ENCODE assay signal across 11 cellular contexts in the genomic region with DNA sequence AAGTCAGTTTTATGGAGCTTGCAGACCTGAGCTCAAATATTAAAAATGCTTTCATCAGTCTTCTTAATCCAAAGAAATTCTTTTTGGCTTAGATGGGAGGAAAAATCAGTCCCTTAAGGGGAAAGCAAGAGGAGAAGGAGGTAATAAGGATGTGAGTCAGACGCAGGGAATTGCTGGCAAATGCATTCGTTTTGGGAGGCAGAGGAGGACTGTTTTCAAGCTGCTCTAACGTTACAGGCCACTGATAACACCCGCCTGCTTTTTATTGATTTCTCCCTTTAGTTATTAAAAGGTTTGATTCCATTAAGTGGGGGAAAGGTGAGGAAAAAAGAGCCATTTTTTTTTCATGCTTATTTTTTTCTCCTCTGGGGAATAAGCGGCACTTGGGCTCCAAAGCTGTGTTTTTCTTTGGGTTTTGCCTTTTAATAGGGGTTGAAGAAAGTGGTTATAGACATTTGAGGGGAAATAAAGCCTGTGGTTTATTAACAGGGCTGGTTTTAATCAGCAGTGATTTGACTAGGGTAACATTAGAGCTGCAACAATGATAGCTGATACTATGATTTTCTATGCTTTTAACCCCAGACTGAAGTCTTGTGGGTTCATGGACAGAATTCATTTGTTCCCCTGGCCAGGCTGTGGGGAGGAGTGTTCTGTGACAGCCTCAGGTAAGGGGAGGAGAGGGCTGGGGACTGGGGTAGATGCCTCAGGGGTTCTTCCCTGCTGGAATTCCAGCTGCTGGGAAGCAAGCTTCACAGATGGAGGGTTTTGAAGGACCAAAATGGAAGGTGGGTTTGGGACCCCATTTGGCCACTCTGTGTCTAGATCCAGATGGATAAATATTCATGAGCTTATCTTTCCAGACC.
A peak's percentile ranks its signal among the peaks of the same experiment; 100 is the strongest.
DNase-seq lines count a peak whose midpoint lies in the region; ATAC-seq and TF ChIP-seq lines count a peak whose summit lies in the region.
"Had no signal": no experiment of that assay in that cellular context is flagged by ENCODE, and none has a peak within 500 bp of the region (broad histone marks: within the 10 kb centered on the region; RNA-seq: fewer than 3 reads in every experiment).

No MANE protein-coding gene starts in this region.

- H3K4me1 Mint-ChIP-seq in T-helper 17 cell = peaks cover 2% of the 10 kb centered on the region
- H3K4me1 Mint-ChIP-seq in activated T-helper 1 cell treated with anti-CD3 and anti-CD28 coated beads, Interleukin-12 subunit alpha, Interleukin-12 subunit beta, Interleukin-2, Interleukin-4 antibody, amounts not matched to agents 30 ng/mL and 10 ng/mL and 1 ng/mL, durations not matched to agents 14 hours and 24 hours and 36 hours (ENCODE audit: low read depth) = no peaks in the 10 kb centered on the region
- H3K4me1 Mint-ChIP-seq: activated T-helper 17 cell treated with anti-CD3 and anti-CD28 coated beads, Interleukin-2, amount 50 U/mL, for 72 hours had no signal

- no peaks in the 10 kb centered on the region for H3K36me3 Mint-ChIP-seq in T-helper 17 cell (ENCODE audit: low read depth)
- H3K36me3 Mint-ChIP-seq in activated T-helper 1 cell treated with anti-CD3 and anti-CD28 coated beads, Interleukin-12 subunit alpha, Interleukin-12 subunit beta, Interleukin-2, Interleukin-4 antibody, amounts not matched to agents 30 ng/mL and 10 ng/mL and 1 ng/mL, durations not matched to agents 14 hours and 24 hours and 36 hours (ENCODE audit: low read depth) = no peaks in the 10 kb centered on the region

- peak; percentile 93 for DNase-seq in HCEC 1CT
- DNase-seq in brain microvascular endothelial cell = peak; percentile 60
- peak; percentile 81 for DNase-seq in islet precursor cell
- DNase-seq in stromal cell of bone marrow (ENCODE audit: low read depth) = peak; percentile 95
- DNase-seq in NCI-H524 treated with DMSO at 0.1 percent for 48 hours (lab: John Stamatoyannopoulos, UW) = no peak
- no peak for DNase-seq in T-helper 17 cell
- no peak for DNase-seq in activated T-helper 1 cell treated with anti-CD3 and anti-CD28 coated beads, Interleukin-12 subunit alpha, Interleukin-12 subunit beta, Interleukin-2, Interleukin-4 antibody, amounts not matched to agents 30 ng/mL and 10 ng/mL and 1 ng/mL, durations not matched to agents 14 hours and 24 hours and 36 hours (ENCODE audit: low spot score)
- DNase-seq: Kasumi-1; stimulated activated CD4-positive, alpha-beta T cell treated with anti-CD3 and anti-CD28 coated beads, Interleukin-4, amount 100 ng/mL, for 1 hour had no signal

- H3K4me3 ChIP-seq in brain microvascular endothelial cell (ENCODE audit: low read depth, low read length) = no peak overlapping the region

- H3K27me3 Mint-ChIP-seq in T-helper 17 cell = peaks cover 33% of the 10 kb centered on the region
- peaks cover 5% of the 10 kb centered on the region for H3K27me3 Mint-ChIP-seq in activated T-helper 1 cell treated with anti-CD3 and anti-CD28 coated beads, Interleukin-12 subunit alpha, Interleukin-12 subunit beta, Interleukin-2, Interleukin-4 antibody, amounts not matched to agents 30 ng/mL and 10 ng/mL and 1 ng/mL, durations not matched to agents 14 hours and 24 hours and 36 hours (ENCODE audit: insufficient read depth)

- intact Hi-C loops in activated T-helper 1 cell treated with anti-CD3 and anti-CD28 coated beads, Interleukin-12 subunit alpha, Interleukin-12 subunit beta, Interleukin-2, Interleukin-4 antibody, amounts not matched to agents 30 ng/mL and 10 ng/mL and 1 ng/mL, durations not matched to agents 14 hours and 24 hours and 36 hours (cut with micrococcal nuclease) = no loop called here

- no peaks in the 10 kb centered on the region for H3K36me3 ChIP-seq in brain microvascular endothelial cell (replicated peaks)

- no peak overlapping the region for H3K4me3 Mint-ChIP-seq in T-helper 17 cell
- no peak overlapping the region for H3K4me3 Mint-ChIP-seq in activated T-helper 1 cell treated with anti-CD3 and anti-CD28 coated beads, Interleukin-12 subunit alpha, Interleukin-12 subunit beta, Interleukin-2, Interleukin-4 antibody, amounts not matched to agents 30 ng/mL and 10 ng/mL and 1 ng/mL, durations not matched to agents 14 hours and 24 hours and 36 hours
- H3K4me3 Mint-ChIP-seq: activated T-helper 17 cell treated with anti-CD3 and anti-CD28 coated beads, Interleukin-2, amount 50 U/mL, for 72 hours had no signal

- no peak for ATAC-seq in GM18870 (IDR thresholded peaks at IDR 0.05; ENCODE audit: unreplicated experiment)
- no peak for ATAC-seq in T-helper 17 cell
- ATAC-seq: activated T-helper 17 cell treated with anti-CD3 and anti-CD28 coated beads, Interleukin-2, amount 50 U/mL, for 72 hours had no signal

- no peak overlapping the region for H3K27ac Mint-ChIP-seq in T-helper 17 cell
- no peak overlapping the region for H3K27ac Mint-ChIP-seq in activated T-helper 1 cell treated with anti-CD3 and anti-CD28 coated beads, Interleukin-12 subunit alpha, Interleukin-12 subunit beta, Interleukin-2, Interleukin-4 antibody, amounts not matched to agents 30 ng/mL and 10 ng/mL and 1 ng/mL, durations not matched to agents 14 hours and 24 hours and 36 hours
- H3K27ac Mint-ChIP-seq: activated T-helper 17 cell treated with anti-CD3 and anti-CD28 coated beads, Interleukin-2, amount 50 U/mL, for 72 hours had no signal

- H3K27ac ChIP-seq in brain microvascular endothelial cell = no peak overlapping the region

- H3K9me3 Mint-ChIP-seq in activated T-helper 1 cell treated with anti-CD3 and anti-CD28 coated beads, Interleukin-12 subunit alpha, Interleukin-12 subunit beta, Interleukin-2, Interleukin-4 antibody, amounts not matched to agents 30 ng/mL and 10 ng/mL and 1 ng/mL, durations not matched to agents 14 hours and 24 hours and 36 hours = no peaks in the 10 kb centered on the region
- H3K9me3 Mint-ChIP-seq: activated T-helper 17 cell treated with anti-CD3 and anti-CD28 coated beads, Interleukin-2, amount 50 U/mL, for 72 hours had no signal

- H3K9me3 ChIP-seq in T-helper 17 cell (ENCODE audit: control insufficient read depth, low read length, poor library complexity, severe bottlenecking) = no peaks in the 10 kb centered on the region

- in situ Hi-C loops in brain microvascular endothelial cell (cut with HindIII; ENCODE audit: low pct_ligation_motif_present, low sequenced_read_pairs) = no loop called here

- TF ChIP-seq CTCF in brain microvascular endothelial cell (IDR thresholded peaks at IDR 0.05; ENCODE audit: low read depth, low read length, missing control alignments) = no peak

- H3K27me3 ChIP-seq in brain microvascular endothelial cell (replicated peaks) = no peaks in the 10 kb centered on the region

Comparison
In these comparisons a context has a peak if more than half of its experiments do, and no peak if none do; other contexts are left out.
1. DNase-seq: peak in HCEC 1CT (single experiment), brain microvascular endothelial cell (single experiment), islet precursor cell (single experiment) and stromal cell of bone marrow (single experiment); none in NCI-H524 treated with DMSO at 0.1 percent for 48 hours (single experiment), T-helper 17 cell (0 of 3) and activated T-helper 1 cell treated with anti-CD3 and anti-CD28 coated beads, Interleukin-12 subunit alpha, Interleukin-12 subunit beta, Interleukin-2, Interleukin-4 antibody, amounts not matched to agents 30 ng/mL and 10 ng/mL and 1 ng/mL, durations not matched to agents 14 hours and 24 hours and 36 hours (single experiment).